13 cellular contexts compared by ENCODE assay signal in genomic region chr4:153535735-153536494, GRCh38.
A peak's percentile ranks its signal among the peaks of the same experiment; 100 is the strongest.
DNase-seq lines count a peak whose midpoint lies in the region; ATAC-seq and TF ChIP-seq lines count a peak whose summit lies in the region.
"Had no signal": no experiment of that assay in that cellular context is flagged by ENCODE, and none has a peak within 500 bp of the region (broad histone marks: within the 10 kb centered on the region; RNA-seq: fewer than 3 reads in every experiment).

No MANE protein-coding gene starts in this region.

- H3K27ac Mint-ChIP-seq in activated naive CD4-positive, alpha-beta T cell treated with anti-CD3 and anti-CD28 coated beads for 36 hours: peak overlapping the region; percentile 54
- peak overlapping the region; percentile 70 for H3K27ac Mint-ChIP-seq in stimulated activated memory B cell treated with anti-CD40 and anti-IgM and Interleukin-4, amounts not matched to agents 10 μg/mL and 1 μg/mL and 100 μg/mL, for 72 hours

- CTCF ChIA-PET in activated naive CD4-positive, alpha-beta T cell treated with anti-CD3 and anti-CD28 coated beads for 36 hours (lab: Charles Lee): interaction anchor here (0.7 to 2.6 kb wide), 12 partner anchors 9 to 190 kb away, joined by 3 to 19 read pairs (median 3); no protein-coding TSS in a partner anchor
- CTCF ChIA-PET in OCI-LY7 (lab: Charles Lee; ENCODE audit: unreplicated experiment): no interaction called here

- no peak for TF ChIP-seq POLR2A in esophagus muscularis mucosa (IDR thresholded peaks at IDR 0.05; ENCODE audit: low read depth)

- no peaks in the 10 kb centered on the region for H3K27me3 ChIP-seq in esophagus muscularis mucosa
- H3K27me3 ChIP-seq: spleen had no signal

- no peak overlapping the region for H3K4me3 ChIP-seq in OCI-LY7 (ENCODE audit: low read depth, low read length, poor library complexity, severe bottlenecking)
- H3K4me3 ChIP-seq in esophagus muscularis mucosa: no peak overlapping the region
- H3K4me3 ChIP-seq: coronary artery, spleen had no signal

- DNase-seq in activated naive CD4-positive, alpha-beta T cell treated with anti-CD3 and anti-CD28 coated beads for 36 hours: no peak
- DNase-seq in activated naive CD4-positive, alpha-beta T cell (lab: John Stamatoyannopoulos, UW): no peak
- DNase-seq in OCI-LY7 (ENCODE audit: low spot score) (no peak), esophagus muscularis mucosa (ENCODE audit: extremely low spot score) (peak; percentile 78)
- DNase-seq in effector CD8-positive, alpha-beta T cell (lab: John Stamatoyannopoulos, UW): no peak
- DNase-seq: activated CD4-positive, CD25-positive, alpha-beta regulatory T cell treated with anti-CD3 and anti-CD28 coated beads, Interleukin-2, amount 50 U/mL, for 72 hours; kidney glomerular epithelial cell; NCI-H2029 treated with DMSO at 0.1 percent for 48 hours; spleen had no signal

- H3K4me1 ChIP-seq in OCI-LY7 (ENCODE audit: insufficient read depth, low read length, poor library complexity, severe bottlenecking) (peaks cover 44% of the 10 kb centered on the region), esophagus muscularis mucosa (peaks cover 58 to 72% (median 59%) of the 10 kb centered on the region in 4 donors)

- H3K27ac ChIP-seq in OCI-LY7 (ENCODE audit: low read depth, low read length, poor library complexity, severe bottlenecking): no peak overlapping the region
- no peak overlapping the region for H3K27ac ChIP-seq in esophagus muscularis mucosa (replicated peaks in 1 of 4)
- H3K27ac ChIP-seq: coronary artery had no signal

- POLR2A ChIA-PET in OCI-LY7 (lab: Charles Lee): interaction anchor here (0.6 to 3.0 kb wide), 7 partner anchors 9 to 67 kb away, joined by 3 to 8 read pairs (median 4); no protein-coding TSS in a partner anchor

- intact Hi-C loops in activated naive CD4-positive, alpha-beta T cell treated with anti-CD3 and anti-CD28 coated beads for 36 hours (cut with micrococcal nuclease): no loop called here
- intact Hi-C loops in OCI-LY7 (cut with micrococcal nuclease; ENCODE audit: unreplicated experiment) (no loop called here), esophagus muscularis mucosa (cut with DNase I) (no loop called here)

- peaks cover 100% of the 10 kb centered on the region for H3K79me2 ChIP-seq in OCI-LY7 (ENCODE audit: insufficient read depth, low read depth, low read length)

- TF ChIP-seq EP300 in esophagus muscularis mucosa (IDR thresholded peaks at IDR 0.05): no peak

- peaks cover 8% of the 10 kb centered on the region for H3K36me3 Mint-ChIP-seq in activated naive CD4-positive, alpha-beta T cell treated with anti-CD3 and anti-CD28 coated beads for 36 hours (ENCODE audit: low read depth)
- H3K36me3 Mint-ChIP-seq in stimulated activated memory B cell treated with anti-CD40 and anti-IgM and Interleukin-4, amounts not matched to agents 10 μg/mL and 1 μg/mL and 100 μg/mL, for 72 hours: peaks cover 37% of the 10 kb centered on the region

- no peaks in the 10 kb centered on the region for H3K9me3 ChIP-seq in OCI-LY7 (ENCODE audit: low read length)
- H3K9me3 ChIP-seq in esophagus muscularis mucosa: no peaks in the 10 kb centered on the region
- H3K9me3 ChIP-seq: spleen had no signal

- no peaks in the 10 kb centered on the region for H3K27me3 Mint-ChIP-seq in activated naive CD4-positive, alpha-beta T cell treated with anti-CD3 and anti-CD28 coated beads for 36 hours (ENCODE audit: low read depth)
- no peaks in the 10 kb centered on the region for H3K27me3 Mint-ChIP-seq in stimulated activated memory B cell treated with anti-CD40 and anti-IgM and Interleukin-4, amounts not matched to agents 10 μg/mL and 1 μg/mL and 100 μg/mL, for 72 hours

- no peaks in the 10 kb centered on the region for H3K9me3 Mint-ChIP-seq in activated naive CD4-positive, alpha-beta T cell treated with anti-CD3 and anti-CD28 coated beads for 36 hours
- H3K9me3 Mint-ChIP-seq in stimulated activated memory B cell treated with anti-CD40 and anti-IgM and Interleukin-4, amounts not matched to agents 10 μg/mL and 1 μg/mL and 100 μg/mL, for 72 hours: no peaks in the 10 kb centered on the region

- ATAC-seq in stimulated activated memory B cell treated with anti-CD40 and anti-IgM and Interleukin-4, amounts not matched to agents 10 μg/mL and 1 μg/mL and 100 μg/mL, for 72 hours: no peak
- ATAC-seq in GM19452 (IDR thresholded peaks at IDR 0.05; ENCODE audit: unreplicated experiment): no peak
- no peak for ATAC-seq in GM21825 (IDR thresholded peaks at IDR 0.05; ENCODE audit: unreplicated experiment)

- no TSS peak for BruUV-seq in OCI-LY7 (replicated peaks; lab: Mats Ljungman, UMichigan)

- H3K36me3 ChIP-seq in OCI-LY7 (ENCODE audit: insufficient read depth, low read length) (peaks cover 98% of the 10 kb centered on the region), esophagus muscularis mucosa (no peaks in the 10 kb centered on the region)

- H2AFZ ChIP-seq in OCI-LY7 (ENCODE audit: low read length): no peak overlapping the region

- peaks cover 85% of the 10 kb centered on the region for H3K4me1 Mint-ChIP-seq in activated naive CD4-positive, alpha-beta T cell treated with anti-CD3 and anti-CD28 coated beads for 36 hours (ENCODE audit: low read depth)
- H3K4me1 Mint-ChIP-seq in stimulated activated memory B cell treated with anti-CD40 and anti-IgM and Interleukin-4, amounts not matched to agents 10 μg/mL and 1 μg/mL and 100 μg/mL, for 72 hours: peaks cover 75% of the 10 kb centered on the region

- 52% methylated on average over 7 of the region's 7 CpGs for WGBS in esophagus muscularis mucosa

- no peak overlapping the region for H3K4me2 ChIP-seq in OCI-LY7 (ENCODE audit: low read length)

- no peaks in the 10 kb centered on the region for H3K9me2 ChIP-seq in OCI-LY7 (ENCODE audit: insufficient read depth, low read length)

- TF ChIP-seq CTCF in OCI-LY7 (conservative IDR thresholded peaks at IDR 0.05; ENCODE audit: low read length) (0 out of 2 replicates have a peak, but pooled peaks have one; percentile 37), esophagus muscularis mucosa (IDR thresholded peaks at IDR 0.05) (no peak)

- peaks cover 43% of the 10 kb centered on the region for H4K20me1 ChIP-seq in OCI-LY7 (ENCODE audit: insufficient read depth, low read length)

- no peak overlapping the region for H3K4me3 Mint-ChIP-seq in activated naive CD4-positive, alpha-beta T cell treated with anti-CD3 and anti-CD28 coated beads for 36 hours
- peak overlapping the region; percentile 43 for H3K4me3 Mint-ChIP-seq in stimulated activated memory B cell treated with anti-CD40 and anti-IgM and Interleukin-4, amounts not matched to agents 10 μg/mL and 1 μg/mL and 100 μg/mL, for 72 hours
